18 cellular contexts compared by ENCODE assay signal in the genomic region with DNA sequence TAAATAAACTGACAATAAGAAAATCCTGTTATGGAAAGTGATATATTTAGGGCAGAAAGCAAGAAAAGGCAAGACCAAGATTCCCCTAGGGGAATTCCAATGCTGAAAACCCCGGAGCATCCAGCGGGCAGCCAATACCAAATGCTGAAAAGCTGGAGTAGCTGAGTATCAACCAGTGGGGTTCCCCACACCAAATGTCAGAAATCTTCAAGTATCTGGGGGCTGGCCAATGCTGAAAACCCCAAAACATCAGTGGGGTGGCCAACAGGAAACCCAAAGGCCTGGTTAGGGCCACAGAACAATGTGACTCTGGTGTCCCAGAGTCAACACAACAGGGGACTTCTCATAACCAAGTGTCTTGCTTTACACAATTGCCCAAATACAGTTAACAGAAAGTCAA.
A peak's percentile ranks its signal among the peaks of the same experiment; 100 is the strongest.
DNase-seq lines count a peak whose midpoint lies in the region; ATAC-seq, FAIRE-seq and TF ChIP-seq lines count a peak whose summit lies in the region.
"Had no signal": no experiment of that assay in that cellular context is flagged by ENCODE, and none has a peak within 500 bp of the region (broad histone marks: within the 10 kb centered on the region; RNA-seq: fewer than 3 reads in every experiment).

No MANE protein-coding gene starts in this region.

- H3K79me2 ChIP-seq in hepatocyte: no peaks in the 10 kb centered on the region

- ATAC-seq in GM18868 (IDR thresholded peaks at IDR 0.05; ENCODE audit: unreplicated experiment) (peak; percentile 86), GM21825 (IDR thresholded peaks at IDR 0.05; ENCODE audit: unreplicated experiment) (peak; percentile 59), HG03066 (IDR thresholded peaks at IDR 0.05; ENCODE audit: low read depth, unreplicated experiment) (peak; percentile 48), GM21367 (IDR thresholded peaks at IDR 0.05; ENCODE audit: unreplicated experiment) (no peak)
- ATAC-seq: T-cell had no signal

- H3K4me3 ChIP-seq in hepatocyte (no peak overlapping the region), small intestine (ENCODE audit: low read depth in 1 of 2, low read length in 2 of 2) (no peak overlapping the region)
- H3K4me3 ChIP-seq: PC-9 had no signal

- H3K4me1 ChIP-seq in hepatocyte (ENCODE audit: insufficient read depth) (no peaks in the 10 kb centered on the region), small intestine (ENCODE audit: control insufficient read depth in 2 of 2, insufficient read depth in 1 of 2, low read depth in 1 of 2, low read length in 1 of 2) (peaks cover 0 to 1% of the 10 kb centered on the region in 2 donors)

- FAIRE-seq in small intestine (lab: Jason Lieb, UNC): no peak
- FAIRE-seq: G401.6 had no signal

- DNase-seq in hepatocyte (ENCODE audit: low spot score): no peak
- no peak for DNase-seq in inferior parietal cortex (ENCODE audit: extremely low spot score)
- DNase-seq in H4 (ENCODE audit: low spot score): no peak
- no peak for DNase-seq in small intestine
- DNase-seq: ACHN; CD4-positive, CD25-positive, alpha-beta regulatory T cell; DMS79; H9; NCI-H1417 treated with DMSO at 0.1 percent for 48 hours; NCI-H2029 treated with DMSO at 0.1 percent for 48 hours; NCI-H524 treated with DMSO at 0.1 percent for 48 hours; PC-9; T-cell had no signal

- H4K20me1 ChIP-seq in hepatocyte (ENCODE audit: insufficient read depth, poor library complexity, severe bottlenecking): no peaks in the 10 kb centered on the region

- no peaks in the 10 kb centered on the region for H3K9me2 ChIP-seq in hepatocyte (replicated peaks; ENCODE audit: insufficient read depth)

- H3K27me3 ChIP-seq in hepatocyte (no peaks in the 10 kb centered on the region), small intestine (ENCODE audit: control insufficient read depth in 2 of 2, insufficient read depth in 2 of 2, low read length in 2 of 2) (no peaks in the 10 kb centered on the region)

- 75% methylated on average over 2 of the region's 2 CpGs for WGBS in hepatocyte (ENCODE audit: low lambda C conversion rate, missing lambda C conversion rate)
- 81 to 98% (median 83%) methylated on average over 2 of the region's 2 CpGs for WGBS in small intestine, 3 donors

- H3K36me3 ChIP-seq in hepatocyte (replicated peaks; ENCODE audit: insufficient read depth, low read depth) (no peaks in the 10 kb centered on the region), small intestine (ENCODE audit: control insufficient read depth in 2 of 2, insufficient read depth in 2 of 2, low read length in 2 of 2) (no peaks in the 10 kb centered on the region)

- H3K27ac ChIP-seq in hepatocyte: peak overlapping the region; percentile 51
- H3K27ac ChIP-seq in small intestine (ENCODE audit: low read depth in 1 of 2, low read length in 1 of 2): no peak overlapping the region
- H3K27ac ChIP-seq: PC-9 had no signal

- no peak for TF ChIP-seq CTCF in hepatocyte (IDR thresholded peaks at IDR 0.05; ENCODE audit: poor library complexity)

- H2AFZ ChIP-seq in hepatocyte: no peak overlapping the region
- H2AFZ ChIP-seq: PC-9 had no signal

- H3K9me3 ChIP-seq in hepatocyte (ENCODE audit: low read depth) (no peaks in the 10 kb centered on the region), small intestine (ENCODE audit: control insufficient read depth, low read depth) (no peaks in the 10 kb centered on the region)

- no peak overlapping the region for H3K4me2 ChIP-seq in hepatocyte
- H3K4me2 ChIP-seq: PC-9 had no signal
